10 cellular contexts compared by ENCODE assay signal in the genomic region with DNA sequence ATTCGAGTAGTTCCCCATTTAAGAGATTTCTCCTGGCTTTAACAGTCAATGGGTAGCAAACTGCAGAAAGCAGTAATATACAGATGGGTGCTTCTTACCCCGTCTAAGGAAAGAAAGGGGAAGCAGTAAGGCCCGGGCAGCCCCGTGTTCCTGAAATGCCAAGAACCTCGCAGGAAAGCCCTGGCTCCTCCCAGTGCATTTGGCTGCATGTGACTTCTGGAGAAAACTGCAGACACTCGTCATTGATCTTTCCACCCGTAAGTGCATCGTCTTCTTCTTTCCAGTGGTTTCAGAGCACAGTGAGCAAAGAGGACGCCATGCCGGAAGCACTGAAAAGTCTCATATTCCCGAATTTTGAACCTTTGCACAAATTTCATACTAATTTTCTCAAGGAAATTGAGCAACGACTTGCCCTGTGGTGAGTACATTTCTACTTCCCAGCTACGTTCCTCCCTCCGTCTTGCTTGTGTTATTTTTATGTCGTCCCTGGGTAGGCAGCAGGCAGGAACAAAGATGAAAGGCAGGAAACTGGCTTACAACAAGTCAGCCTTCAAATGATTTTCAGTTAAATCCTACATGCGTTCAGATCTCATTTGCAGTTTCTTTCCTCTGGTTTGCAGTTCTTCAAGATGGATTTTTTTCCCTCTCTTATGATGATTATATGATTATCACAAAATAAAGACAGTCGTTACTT.
DNase-seq lines count a peak whose midpoint lies in the region; ATAC-seq and TF ChIP-seq lines count a peak whose summit lies in the region.
"Had no signal": no experiment of that assay in that cellular context is flagged by ENCODE, and none has a peak within 500 bp of the region (broad histone marks: within the 10 kb centered on the region; RNA-seq: fewer than 3 reads in every experiment).

No MANE protein-coding gene starts in this region.

- no peak overlapping the region for H3K27ac ChIP-seq in DND-41 (ENCODE audit: low read length)
- H3K27ac ChIP-seq in osteoblast (ENCODE audit: low read depth, low read length), result no peak overlapping the region
- H3K27ac ChIP-seq: foreskin keratinocyte, HL-60 had no signal

- no peak for TF ChIP-seq POLR2A in NB4 (IDR thresholded peaks at IDR 0.05; ENCODE audit: extremely low read depth, insufficient read length)

- no peaks in the 10 kb centered on the region for H3K27me3 ChIP-seq in DND-41 (ENCODE audit: insufficient read depth, low read length, poor library complexity)
- no peaks in the 10 kb centered on the region for H3K27me3 ChIP-seq in osteoblast (ENCODE audit: insufficient read depth, low read length)
- H3K27me3 ChIP-seq: foreskin keratinocyte had no signal

- H3K27me3 Mint-ChIP-seq in endothelial cell (ENCODE audit: unreplicated experiment), result peaks cover 6% of the 10 kb centered on the region

- H3K79me2 ChIP-seq in DND-41 (ENCODE audit: insufficient read depth, low read length) (no peaks in the 10 kb centered on the region), osteoblast (ENCODE audit: insufficient read depth, low read length) (no peaks in the 10 kb centered on the region)

- no peaks in the 10 kb centered on the region for H3K9me3 Mint-ChIP-seq in endothelial cell (ENCODE audit: unreplicated experiment)

- H3K4me2 ChIP-seq in DND-41 (ENCODE audit: insufficient read depth, low read length) (no peak overlapping the region), osteoblast (ENCODE audit: insufficient read depth, low read length) (peak overlapping the region; percentile 22)

- H2AFZ ChIP-seq in DND-41 (ENCODE audit: low read depth, low read length) (0 out of 2 replicates have a peak overlapping the region, but pooled peaks have one; percentile 36), osteoblast (ENCODE audit: low read length) (peak overlapping the region; percentile 25)

- peak overlapping the region; percentile 88 for H3K27ac Mint-ChIP-seq in endothelial cell (ENCODE audit: unreplicated experiment)

- H3K4me1 ChIP-seq in DND-41 (ENCODE audit: insufficient read depth, low read length) (no peaks in the 10 kb centered on the region), osteoblast (ENCODE audit: insufficient read depth, low read length) (no peaks in the 10 kb centered on the region)
- H3K4me1 ChIP-seq: foreskin keratinocyte had no signal

- ATAC-seq in DND-41 (ENCODE audit: insufficient read depth, low read depth) (peak; percentile 76), HG02571 (IDR thresholded peaks at IDR 0.05; ENCODE audit: unreplicated experiment) (no peak), HG03045 (IDR thresholded peaks at IDR 0.05; ENCODE audit: unreplicated experiment) (no peak)
- ATAC-seq: foreskin keratinocyte had no signal

- H3K9me3 ChIP-seq in DND-41 (ENCODE audit: insufficient read depth, low read length, severe bottlenecking) (no peaks in the 10 kb centered on the region), osteoblast (ENCODE audit: low read depth, low read length) (no peaks in the 10 kb centered on the region)

- H3K9ac ChIP-seq in DND-41 (ENCODE audit: low read depth, low read length), result no peak overlapping the region

- TF ChIP-seq CTCF in DND-41 (IDR thresholded peaks at IDR 0.05; ENCODE audit: borderline replicate concordance, extremely low read depth, low read length, poor library complexity, severe bottlenecking), result no peak
- no peak for TF ChIP-seq CTCF in NB4 (IDR thresholded peaks at IDR 0.05; ENCODE audit: low read depth, low read length)
- TF ChIP-seq CTCF in endothelial cell (IDR thresholded peaks at IDR 0.05; ENCODE audit: unreplicated experiment), result no peak
- TF ChIP-seq CTCF in osteoblast (IDR thresholded peaks at IDR 0.05; ENCODE audit: extremely low read depth, low read depth, low read length), result no peak

- H3K4me3 Mint-ChIP-seq in endothelial cell (ENCODE audit: unreplicated experiment), result peak overlapping the region; percentile 0

- H3K36me3 Mint-ChIP-seq in endothelial cell (ENCODE audit: low read depth, unreplicated experiment), result peaks cover 38% of the 10 kb centered on the region

- DNase-seq in DND-41, result peak; percentile 19
- peak; percentile 40 for DNase-seq in NB4 (ENCODE audit: low read depth)
- DNase-seq in endothelial cell (ENCODE audit: low spot score), result peak; percentile 49
- no peak for DNase-seq in osteoblast (ENCODE audit: insufficient read length, low spot score, missing footprints)
- no peak for DNase-seq in NCI-H748 (lab: John Stamatoyannopoulos, UW; ENCODE audit: unreplicated experiment)
- DNase-seq: foreskin keratinocyte, HCEC 1CT had no signal

- H3K36me3 ChIP-seq in DND-41 (ENCODE audit: insufficient read depth, low read length), result no peaks in the 10 kb centered on the region
- H3K36me3 ChIP-seq in osteoblast (ENCODE audit: insufficient read depth, low read length), result peaks cover 56% of the 10 kb centered on the region

- no peaks in the 10 kb centered on the region for H4K20me1 ChIP-seq in DND-41 (ENCODE audit: insufficient read depth, low read length)
- no peaks in the 10 kb centered on the region for H4K20me1 ChIP-seq in osteoblast (ENCODE audit: insufficient read depth, low read length)

- H3K4me3 ChIP-seq in DND-41 (ENCODE audit: low read depth in 1 of 2, low read length in 2 of 2), result no peak overlapping the region
- H3K4me3 ChIP-seq in NB4 (ENCODE audit: low read depth, low read length), result peak overlapping the region; percentile 16
- no peak overlapping the region for H3K4me3 ChIP-seq in osteoblast (ENCODE audit: insufficient read depth, low read length)

- H3K4me1 Mint-ChIP-seq in endothelial cell (ENCODE audit: unreplicated experiment), result peaks cover 38% of the 10 kb centered on the region

Comparison
In these comparisons a context has a peak if more than half of its experiments do, and no peak if none do; other contexts are left out.
1. DNase-seq: peak in DND-41 (single experiment), NB4 (single experiment) and endothelial cell (single experiment); none in osteoblast (single experiment) and NCI-H748 (single experiment).